Comparison of ENCODE assay signal across 23 cellular contexts in the genomic region with DNA sequence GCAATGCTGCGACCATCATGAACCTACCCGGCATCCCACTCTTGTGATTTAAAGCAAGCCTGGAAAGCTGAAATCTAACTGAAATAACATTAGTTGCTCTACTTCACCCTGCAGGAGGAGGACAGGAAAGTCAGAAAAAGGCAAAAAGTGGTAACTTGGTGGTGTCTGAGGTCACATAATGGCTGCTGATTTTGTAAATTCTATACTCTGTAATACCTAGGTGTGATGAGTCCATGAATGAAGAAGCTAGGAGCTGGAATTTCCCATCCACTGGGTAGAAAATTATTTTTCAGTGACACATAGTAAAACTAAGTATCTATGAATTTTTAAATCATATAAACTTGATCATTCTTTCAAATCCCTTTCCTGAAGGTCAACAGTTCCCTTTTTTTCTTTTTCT.
DNase-seq lines count a peak whose midpoint lies in the region; ATAC-seq lines count a peak whose summit lies in the region.
"Had no signal": no experiment of that assay in that cellular context is flagged by ENCODE, and none has a peak within 500 bp of the region (broad histone marks: within the 10 kb centered on the region; RNA-seq: fewer than 3 reads in every experiment).

No MANE protein-coding gene starts in this region.

- no peaks in the 10 kb centered on the region for H3K27me3 Mint-ChIP-seq in CD4-positive, CD25-positive, alpha-beta regulatory T cell
- no peaks in the 10 kb centered on the region for H3K27me3 Mint-ChIP-seq in naive thymus-derived CD4-positive, alpha-beta T cell
- H3K27me3 Mint-ChIP-seq in stimulated activated naive B cell treated with anti-CD40 and anti-IgM and Interleukin-4, amounts not matched to agents 10 μg/mL and 1 μg/mL and 100 μg/mL, for 72 hours = no peaks in the 10 kb centered on the region
- H3K27me3 Mint-ChIP-seq: IgD-negative memory B cell had no signal

- peaks cover 6% of the 10 kb centered on the region for H3K36me3 ChIP-seq in CD4-positive, CD25-positive, alpha-beta regulatory T cell (ENCODE audit: control insufficient read depth, insufficient read depth, low read length)
- H3K36me3 ChIP-seq in naive thymus-derived CD4-positive, alpha-beta T cell (ENCODE audit: control insufficient read depth in 2 of 3, insufficient read depth in 3 of 3, low read length in 3 of 3) = no peaks in the 10 kb centered on the region

- intact Hi-C loops in naive thymus-derived CD4-positive, alpha-beta T cell (cut with micrococcal nuclease) = no loop called here
- intact Hi-C loops in Right ventricle myocardium inferior (cut with DNase I) = loop anchor here (10.0 kb wide), 1 partner anchor 188 kb away; no protein-coding TSS in a partner anchor

- no peaks in the 10 kb centered on the region for H3K27me3 ChIP-seq in CD4-positive, CD25-positive, alpha-beta regulatory T cell (ENCODE audit: control insufficient read depth, insufficient read depth, low read length)
- no peaks in the 10 kb centered on the region for H3K27me3 ChIP-seq in naive thymus-derived CD4-positive, alpha-beta T cell (ENCODE audit: control insufficient read depth in 2 of 2, insufficient read depth in 2 of 2, low read length in 2 of 2)
- H3K27me3 ChIP-seq: BLaER1 had no signal

- peaks cover 24 to 71% (median 42%) of the 10 kb centered on the region in 4 donors for H3K4me1 Mint-ChIP-seq in CD4-positive, CD25-positive, alpha-beta regulatory T cell
- peaks cover 26 to 83% (median 70%) of the 10 kb centered on the region in 7 donors for H3K4me1 Mint-ChIP-seq in naive thymus-derived CD4-positive, alpha-beta T cell
- peaks cover 45 to 60% of the 10 kb centered on the region in 2 donors for H3K4me1 Mint-ChIP-seq in stimulated activated naive B cell treated with anti-CD40 and anti-IgM and Interleukin-4, amounts not matched to agents 10 μg/mL and 1 μg/mL and 100 μg/mL, for 72 hours

- peak overlapping the region in 2 of 3 donors; percentile 2 to 38 for H3K27ac Mint-ChIP-seq in CD4-positive, CD25-positive, alpha-beta regulatory T cell
- H3K27ac Mint-ChIP-seq in naive thymus-derived CD4-positive, alpha-beta T cell = peak overlapping the region in 5 of 9 donors; percentile 5 to 55 (median 17)
- no peak overlapping the region for H3K27ac Mint-ChIP-seq in stimulated activated naive B cell treated with anti-CD40 and anti-IgM and Interleukin-4, amounts not matched to agents 10 μg/mL and 1 μg/mL and 100 μg/mL, for 72 hours
- H3K27ac Mint-ChIP-seq: IgD-negative memory B cell had no signal

- H3K27ac ChIP-seq in CD4-positive, CD25-positive, alpha-beta regulatory T cell (ENCODE audit: insufficient read depth, low read length, poor library complexity, severe bottlenecking) = no peak overlapping the region
- no peak overlapping the region for H3K27ac ChIP-seq in naive thymus-derived CD4-positive, alpha-beta T cell (ENCODE audit: low read depth, low read length)
- H3K27ac ChIP-seq: 22Rv1, BLaER1 had no signal

- no peak overlapping the region for H3K4me3 ChIP-seq in CD4-positive, CD25-positive, alpha-beta regulatory T cell (ENCODE audit: low read depth, low read length)
- no peak overlapping the region for H3K4me3 ChIP-seq in naive thymus-derived CD4-positive, alpha-beta T cell (ENCODE audit: low read length)
- H3K4me3 ChIP-seq: BLaER1 had no signal

- H3K36me3 Mint-ChIP-seq in CD4-positive, CD25-positive, alpha-beta regulatory T cell = peaks cover 28% of the 10 kb centered on the region
- peaks cover 0 to 45% (median 26%) of the 10 kb centered on the region in 5 donors for H3K36me3 Mint-ChIP-seq in naive thymus-derived CD4-positive, alpha-beta T cell
- H3K36me3 Mint-ChIP-seq in stimulated activated naive B cell treated with anti-CD40 and anti-IgM and Interleukin-4, amounts not matched to agents 10 μg/mL and 1 μg/mL and 100 μg/mL, for 72 hours = peaks cover 40 to 52% of the 10 kb centered on the region in 2 donors
- H3K36me3 Mint-ChIP-seq: IgD-negative memory B cell had no signal

- peaks cover 0 to 3% (median 0%) of the 10 kb centered on the region in 7 donors for H3K9me3 Mint-ChIP-seq in CD4-positive, CD25-positive, alpha-beta regulatory T cell
- peaks cover 0 to 4% (median 0%) of the 10 kb centered on the region in 11 donors for H3K9me3 Mint-ChIP-seq in naive thymus-derived CD4-positive, alpha-beta T cell
- no peaks in the 10 kb centered on the region for H3K9me3 Mint-ChIP-seq in stimulated activated naive B cell treated with anti-CD40 and anti-IgM and Interleukin-4, amounts not matched to agents 10 μg/mL and 1 μg/mL and 100 μg/mL, for 72 hours
- H3K9me3 Mint-ChIP-seq: CD8-positive, alpha-beta memory T cell; IgD-negative memory B cell had no signal

- H3K4me1 ChIP-seq in CD4-positive, CD25-positive, alpha-beta regulatory T cell (ENCODE audit: control insufficient read depth, insufficient read depth, low read length, poor library complexity, severe bottlenecking) = no peaks in the 10 kb centered on the region
- H3K4me1 ChIP-seq in naive thymus-derived CD4-positive, alpha-beta T cell (ENCODE audit: control insufficient read depth in 2 of 2, insufficient read depth in 2 of 2, low read length in 2 of 2) = no peaks in the 10 kb centered on the region

- CTCF ChIA-PET in naive thymus-derived CD4-positive, alpha-beta T cell (lab: Charles Lee) = no interaction called here

- POLR2A ChIA-PET in naive thymus-derived CD4-positive, alpha-beta T cell (lab: Charles Lee) = interaction anchor here (1.2 kb wide), 1 partner anchor 12 kb away, joined by 4 read pairs; no protein-coding TSS in a partner anchor

- DNase-seq in activated CD4-positive, CD25-positive, alpha-beta regulatory T cell treated with anti-CD3 and anti-CD28 coated beads, Interleukin-2, amount 50 U/mL, for 72 hours = no peak
- no peak for DNase-seq in CD4-positive, CD25-positive, alpha-beta regulatory T cell
- no peak for DNase-seq in naive thymus-derived CD4-positive, alpha-beta T cell
- no peak for DNase-seq in stimulated activated naive B cell treated with anti-CD40 and anti-IgM and Interleukin-4, amounts not matched to agents 10 μg/mL and 1 μg/mL and 100 μg/mL, for 72 hours
- no peak for DNase-seq in NCI-H345 treated with DMSO at 0.1 percent for 48 hours (lab: John Stamatoyannopoulos, UW; ENCODE audit: unreplicated experiment)
- DNase-seq in cerebellar nuclear complex (lab: John Stamatoyannopoulos, UW) = no peak
- no peak for DNase-seq in Right ventricle myocardium inferior (ENCODE audit: missing footprints)
- DNase-seq: ACHN; Calu3; CD8-positive, alpha-beta memory T cell; GDM1; Karpas-422; NCI-H1105 treated with DMSO at 0.1 percent for 48 hours; NCI-H2029 treated with DMSO at 0.1 percent for 48 hours; NCI-H345; NCI-H524 treated with DMSO at 0.1 percent for 48 hours; NCI-H82; OCI-M1 had no signal

- H3K9me3 ChIP-seq in CD4-positive, CD25-positive, alpha-beta regulatory T cell (ENCODE audit: control insufficient read depth in 2 of 2, low read length in 2 of 2) = no peaks in the 10 kb centered on the region
- peaks cover 0 to 3% (median 0%) of the 10 kb centered on the region in 3 experiments for H3K9me3 ChIP-seq in naive thymus-derived CD4-positive, alpha-beta T cell (ENCODE audit: control insufficient read depth in 2 of 3, low read length in 3 of 3)

- no peak overlapping the region for H3K4me3 Mint-ChIP-seq in CD4-positive, CD25-positive, alpha-beta regulatory T cell
- no peak overlapping the region for H3K4me3 Mint-ChIP-seq in naive thymus-derived CD4-positive, alpha-beta T cell
- no peak overlapping the region for H3K4me3 Mint-ChIP-seq in stimulated activated naive B cell treated with anti-CD40 and anti-IgM and Interleukin-4, amounts not matched to agents 10 μg/mL and 1 μg/mL and 100 μg/mL, for 72 hours
- H3K4me3 Mint-ChIP-seq: CD8-positive, alpha-beta memory T cell; IgD-negative memory B cell had no signal

- peak; percentile 13 to 24 for ATAC-seq in activated CD4-positive, CD25-positive, alpha-beta regulatory T cell treated with anti-CD3 and anti-CD28 coated beads, Interleukin-2, amount 50 U/mL, for 24 hours
- no peak for ATAC-seq in CD4-positive, CD25-positive, alpha-beta regulatory T cell (ENCODE audit: low read depth in 2 of 2)
- ATAC-seq in naive thymus-derived CD4-positive, alpha-beta T cell = no peak
- ATAC-seq in stimulated activated naive B cell treated with anti-CD40 and anti-IgM and Interleukin-4, amounts not matched to agents 10 μg/mL and 1 μg/mL and 100 μg/mL, for 72 hours (replicated peaks) = peak; percentile 36 to 53
- ATAC-seq in Right ventricle myocardium inferior = no peak
- ATAC-seq: HCT116 had no signal

Comparison
In these comparisons a context has a peak if more than half of its experiments do, and no peak if none do; other contexts are left out.
1. ATAC-seq: peak in activated CD4-positive, CD25-positive, alpha-beta regulatory T cell treated with anti-CD3 and anti-CD28 coated beads, Interleukin-2, amount 50 U/mL, for 24 hours (2 of 2) and stimulated activated naive B cell treated with anti-CD40 and anti-IgM and Interleukin-4, amounts not matched to agents 10 μg/mL and 1 μg/mL and 100 μg/mL, for 72 hours (2 of 2); none in CD4-positive, CD25-positive, alpha-beta regulatory T cell (0 of 2), naive thymus-derived CD4-positive, alpha-beta T cell (single experiment) and Right ventricle myocardium inferior (single experiment).